Comparison of ENCODE assay signal across 29 cellular contexts in genomic region chr4:184199780-184200179, GRCh38. TPM values are rescaled to one million over a fixed set of nuclear protein-coding genes. Genes with fewer than 3 reads are reported as not detected.
"Had no signal": no experiment of that assay in that cellular context is flagged by ENCODE, and none has a peak within 500 bp of the region (broad histone marks: within the 10 kb centered on the region; RNA-seq: fewer than 3 reads in every experiment).

No MANE protein-coding gene starts in this region.

- DNase-seq: stimulated activated CD4-positive, alpha-beta T cell treated with anti-CD3 and anti-CD28 coated beads, Interleukin-2, amount 100 ng/mL, for 48 hours; stimulated activated CD4-positive, alpha-beta T cell treated with anti-CD3 and anti-CD28 coated beads, Interleukin-4, amount 100 ng/mL, for 1 hour; stimulated activated CD4-positive, alpha-beta T cell treated with anti-CD3 and anti-CD28 coated beads, Interleukin-4, amount 100 ng/mL, for 24 hours; stimulated activated CD4-positive, alpha-beta T cell treated with anti-CD3 and anti-CD28 coated beads, Interleukin-4, amount 100 ng/mL, for 4 hours; stimulated activated CD8-positive, alpha-beta memory T cell treated with anti-CD3 and anti-CD28 coated beads, Interleukin-4, amount 100 ng/mL, for 48 hours; stimulated activated naive B cell treated with anti-CD40 and anti-IgM and Interleukin-4, amounts not matched to agents 10 μg/mL and 1 μg/mL and 100 μg/mL, for 72 hours; stimulated activated naive CD4-positive, alpha-beta T cell; stimulated activated naive CD4-positive, alpha-beta T cell treated with Interleukin-2 at 50 U/mL for 16 hours; stimulated activated naive CD8-positive, alpha-beta T cell treated with anti-CD3 and anti-CD28 coated beads, Interleukin-15, amount 100 ng/mL, for 72 hours; stimulated activated naive CD8-positive, alpha-beta T cell treated with anti-CD3 and anti-CD28 coated beads, Interleukin-15, Interleukin-2, amounts not matched to agents 100 U/mL and 50 U/mL, for 24 hours; stomach; substantia nigra; testis; thyroid gland; tibial artery; transverse colon; trophoblast cell; upper lobe of left lung; upper lobe of right lung; uterus had no signal

- H3K36me3 ChIP-seq: stomach, suprapubic skin, thoracic aorta, thyroid gland, tibial artery, tibial nerve, transverse colon, upper lobe of left lung, upper lobe of right lung, uterus, vagina had no signal

- H3K4me3 Mint-ChIP-seq: stimulated activated effector memory CD8-positive, alpha-beta T cell treated with anti-CD3 and anti-CD28 coated beads, Interleukin-12 subunit alpha, Interleukin-12 subunit beta, amount 100 ng/mL, for 72 hours; stimulated activated memory B cell treated with anti-CD40 and anti-IgM and Interleukin-4, amounts not matched to agents 10 μg/mL and 1 μg/mL and 100 μg/mL, for 72 hours; stimulated activated naive B cell treated with anti-CD40 and anti-IgM and Interleukin-4, amounts not matched to agents 10 μg/mL and 1 μg/mL and 100 μg/mL, for 72 hours; stimulated activated naive CD8-positive, alpha-beta T cell treated with anti-CD3 and anti-CD28 coated beads, Interleukin-15, amount 100 ng/mL, for 72 hours; stimulated activated naive CD8-positive, alpha-beta T cell treated with anti-CD3 and anti-CD28 coated beads, Interleukin-15, Interleukin-2, amounts not matched to agents 100 ng/mL and 50 ng/mL, for 24 hours; type B pancreatic cell had no signal

- FAIRE-seq: urothelium cell line had no signal

- H3K4me3 ChIP-seq: stomach, suprapubic skin, testis, thoracic aorta, thyroid gland, tibial artery, tibial nerve, transverse colon, upper lobe of left lung, upper lobe of right lung, uterus, vagina had no signal

- H3K9me3 Mint-ChIP-seq: stimulated activated effector memory CD8-positive, alpha-beta T cell treated with anti-CD3 and anti-CD28 coated beads, Interleukin-12 subunit alpha, Interleukin-12 subunit beta, amount 100 ng/mL, for 72 hours; stimulated activated memory B cell treated with anti-CD40 and anti-IgM and Interleukin-4, amounts not matched to agents 10 μg/mL and 1 μg/mL and 100 μg/mL, for 72 hours; stimulated activated naive B cell treated with anti-CD40 and anti-IgM and Interleukin-4, amounts not matched to agents 10 μg/mL and 1 μg/mL and 100 μg/mL, for 72 hours; stimulated activated naive CD8-positive, alpha-beta T cell treated with anti-CD3 and anti-CD28 coated beads, Interleukin-15, amount 100 ng/mL, for 72 hours; stimulated activated naive CD8-positive, alpha-beta T cell treated with anti-CD3 and anti-CD28 coated beads, Interleukin-15, Interleukin-2, amounts not matched to agents 100 ng/mL and 50 ng/mL, for 24 hours had no signal

- H3K27ac ChIP-seq: stomach, suprapubic skin, testis, thoracic aorta, thyroid gland, tibial artery, transverse colon, upper lobe of left lung, upper lobe of right lung, uterus, vagina had no signal

- H3K4me1 ChIP-seq: testis, thyroid gland, tibial artery, transverse colon, upper lobe of right lung, uterus had no signal

- H3K36me3 Mint-ChIP-seq: stimulated activated effector memory CD8-positive, alpha-beta T cell treated with anti-CD3 and anti-CD28 coated beads, Interleukin-12 subunit alpha, Interleukin-12 subunit beta, amount 100 ng/mL, for 72 hours; stimulated activated memory B cell treated with anti-CD40 and anti-IgM and Interleukin-4, amounts not matched to agents 10 μg/mL and 1 μg/mL and 100 μg/mL, for 72 hours; stimulated activated naive B cell treated with anti-CD40 and anti-IgM and Interleukin-4, amounts not matched to agents 10 μg/mL and 1 μg/mL and 100 μg/mL, for 72 hours; type B pancreatic cell had no signal

- ATAC-seq: stimulated activated effector memory CD8-positive, alpha-beta T cell treated with anti-CD3 and anti-CD28 coated beads, Interleukin-12 subunit alpha, Interleukin-12 subunit beta, amount 100 ng/mL, for 72 hours; stimulated activated memory B cell treated with anti-CD40 and anti-IgM and Interleukin-4, amounts not matched to agents 10 μg/mL and 1 μg/mL and 100 μg/mL, for 72 hours; stimulated activated naive B cell treated with anti-CD40 and anti-IgM and Interleukin-4, amounts not matched to agents 10 μg/mL and 1 μg/mL and 100 μg/mL, for 72 hours; stimulated activated naive CD8-positive, alpha-beta T cell treated with anti-CD3 and anti-CD28 coated beads, Interleukin-15, amount 100 ng/mL, for 72 hours; stimulated activated naive CD8-positive, alpha-beta T cell treated with anti-CD3 and anti-CD28 coated beads, Interleukin-15, Interleukin-2, amounts not matched to agents 100 U/mL and 50 U/mL, for 24 hours; upper lobe of right lung had no signal

- H3K27ac Mint-ChIP-seq: stimulated activated effector memory CD8-positive, alpha-beta T cell treated with anti-CD3 and anti-CD28 coated beads, Interleukin-12 subunit alpha, Interleukin-12 subunit beta, amount 100 ng/mL, for 72 hours; stimulated activated memory B cell treated with anti-CD40 and anti-IgM and Interleukin-4, amounts not matched to agents 10 μg/mL and 1 μg/mL and 100 μg/mL, for 72 hours; stimulated activated naive B cell treated with anti-CD40 and anti-IgM and Interleukin-4, amounts not matched to agents 10 μg/mL and 1 μg/mL and 100 μg/mL, for 72 hours; stimulated activated naive CD8-positive, alpha-beta T cell treated with anti-CD3 and anti-CD28 coated beads, Interleukin-15, amount 100 ng/mL, for 72 hours; stimulated activated naive CD8-positive, alpha-beta T cell treated with anti-CD3 and anti-CD28 coated beads, Interleukin-15, Interleukin-2, amounts not matched to agents 100 ng/mL and 50 ng/mL, for 24 hours; type B pancreatic cell had no signal

- H3K4me1 Mint-ChIP-seq: stimulated activated effector memory CD8-positive, alpha-beta T cell treated with anti-CD3 and anti-CD28 coated beads, Interleukin-12 subunit alpha, Interleukin-12 subunit beta, amount 100 ng/mL, for 72 hours; stimulated activated memory B cell treated with anti-CD40 and anti-IgM and Interleukin-4, amounts not matched to agents 10 μg/mL and 1 μg/mL and 100 μg/mL, for 72 hours; stimulated activated naive CD8-positive, alpha-beta T cell treated with anti-CD3 and anti-CD28 coated beads, Interleukin-15, amount 100 ng/mL, for 72 hours had no signal

- H3K27me3 Mint-ChIP-seq: stimulated activated naive CD8-positive, alpha-beta T cell treated with anti-CD3 and anti-CD28 coated beads, Interleukin-15, Interleukin-2, amounts not matched to agents 100 ng/mL and 50 ng/mL, for 24 hours; type B pancreatic cell had no signal

- H3K27me3 ChIP-seq: stomach, suprapubic skin, testis, thyroid gland, tibial artery, tibial nerve, transverse colon, upper lobe of left lung, upper lobe of right lung, uterus, vagina had no signal

- H3K9me3 ChIP-seq: stomach, suprapubic skin, testis, thoracic aorta, thyroid gland, tibial artery, tibial nerve, transverse colon, upper lobe of left lung, upper lobe of right lung, uterus, vagina had no signal

RNA-seq across cellular contexts. Expression of gene ENPP6, which starts 17.9 kb away (rescaled TPM):
- total RNA-seq: suprapubic skin had no signal
